ENCODE assay signal across 9 cellular contexts in the genomic region with DNA sequence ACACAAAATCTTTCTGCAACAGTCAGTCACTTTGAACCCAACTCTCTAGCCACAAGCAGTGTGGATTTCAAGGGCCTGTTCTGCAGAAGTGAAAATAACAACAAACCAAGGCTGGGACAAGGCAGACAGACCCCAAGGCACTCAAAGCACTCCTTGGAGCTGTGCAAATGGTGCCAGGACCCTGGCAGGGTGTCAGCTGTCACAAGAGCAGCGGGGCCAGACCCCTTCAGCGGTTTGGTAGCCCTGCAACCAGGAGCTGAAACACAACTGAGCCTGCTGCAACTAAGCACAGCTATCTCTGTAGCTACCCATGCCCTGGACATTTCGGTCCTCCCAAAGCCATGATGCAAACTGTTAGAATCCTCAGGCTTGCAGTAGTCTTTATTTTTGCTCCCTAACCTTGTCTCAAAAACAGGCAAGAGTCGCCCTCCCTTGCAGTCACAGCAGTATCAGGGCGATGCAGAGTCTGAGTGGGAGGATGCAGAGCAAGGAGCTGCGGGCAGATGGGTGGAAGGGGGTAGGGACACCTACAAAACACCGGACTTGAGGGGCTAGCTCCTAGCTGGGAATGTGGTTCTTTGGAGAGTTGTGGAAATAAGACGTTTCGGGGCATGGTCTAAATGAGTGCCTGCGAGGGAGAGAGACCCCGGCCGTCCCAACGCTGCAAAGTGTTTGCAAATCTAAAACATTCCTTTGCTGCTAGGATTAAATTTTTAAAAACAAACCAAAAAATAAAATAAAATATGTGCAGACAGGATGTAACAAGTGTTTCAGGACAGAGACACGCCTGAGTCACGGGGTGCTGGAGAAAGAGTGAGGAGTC. TPM values are rescaled to one million over a fixed set of nuclear protein-coding genes. Genes with fewer than 3 reads are reported as not detected.
A peak's percentile ranks its signal among the peaks of the same experiment; 100 is the strongest.
DNase-seq lines count a peak whose midpoint lies in the region; ATAC-seq and FAIRE-seq lines count a peak whose summit lies in the region.
"Had no signal": no experiment of that assay in that cellular context is flagged by ENCODE, and none has a peak within 500 bp of the region (broad histone marks: within the 10 kb centered on the region; RNA-seq: fewer than 3 reads in every experiment).

No MANE protein-coding gene starts in this region.

- peak overlapping the region; percentile 24 for H3K9ac ChIP-seq in iPS-15b (ENCODE audit: low read depth, low read length)

- H3K27ac ChIP-seq in small intestine (ENCODE audit: low read depth in 1 of 2, low read length in 1 of 2), result peak overlapping the region in 1 of 2 donors; percentile 80
- H3K27ac ChIP-seq: 22Rv1 had no signal

- DNase-seq in DMS 273 (lab: John Stamatoyannopoulos, UW; ENCODE audit: unreplicated experiment), result peak; percentile 33
- DNase-seq in DMS 273 treated with DMSO at 0.1 percent for 48 hours (lab: John Stamatoyannopoulos, UW), result no peak
- DNase-seq in activated naive CD8-positive, alpha-beta T cell treated with anti-CD3 and anti-CD28 coated beads for 36 hours, result no peak
- no peak for DNase-seq in small intestine
- DNase-seq in epidermal melanocyte (ENCODE audit: insufficient read length, low spot score), result no peak
- no peak for DNase-seq in GF-D8 (lab: John Stamatoyannopoulos, UW)

- H3K27me3 ChIP-seq in iPS-15b (ENCODE audit: control insufficient read depth, insufficient read depth, low read length) (peaks cover 12% of the 10 kb centered on the region), small intestine (ENCODE audit: control insufficient read depth in 2 of 2, insufficient read depth in 2 of 2, low read length in 2 of 2) (peaks cover 5 to 9% of the 10 kb centered on the region in 2 donors)

- no peak overlapping the region for H3K27ac Mint-ChIP-seq in activated naive CD8-positive, alpha-beta T cell treated with anti-CD3 and anti-CD28 coated beads for 36 hours

- peaks cover 67% of the 10 kb centered on the region for H3K27me3 Mint-ChIP-seq in activated naive CD8-positive, alpha-beta T cell treated with anti-CD3 and anti-CD28 coated beads for 36 hours

- no peaks in the 10 kb centered on the region for H3K9me3 ChIP-seq in iPS-15b (ENCODE audit: control insufficient read depth, insufficient read depth, low read length)
- no peaks in the 10 kb centered on the region for H3K9me3 ChIP-seq in small intestine (ENCODE audit: control insufficient read depth, low read depth)

- H3K9me3 Mint-ChIP-seq in activated naive CD8-positive, alpha-beta T cell treated with anti-CD3 and anti-CD28 coated beads for 36 hours, result no peaks in the 10 kb centered on the region

- no peaks in the 10 kb centered on the region for H3K36me3 Mint-ChIP-seq in activated naive CD8-positive, alpha-beta T cell treated with anti-CD3 and anti-CD28 coated beads for 36 hours

- H3K4me3 ChIP-seq in iPS-15b (ENCODE audit: low read depth, low read length) (peak overlapping the region; percentile 79), small intestine (ENCODE audit: low read depth in 1 of 2, low read length in 2 of 2) (peak overlapping the region; percentile 31 to 76)

- H3K36me3 ChIP-seq in iPS-15b (ENCODE audit: control insufficient read depth, insufficient read depth, low read length) (no peaks in the 10 kb centered on the region), small intestine (ENCODE audit: control insufficient read depth in 2 of 2, insufficient read depth in 2 of 2, low read length in 2 of 2) (no peaks in the 10 kb centered on the region)

- H3K4me1 ChIP-seq in iPS-15b (ENCODE audit: control insufficient read depth, insufficient read depth, low read length) (peaks cover 44% of the 10 kb centered on the region), small intestine (ENCODE audit: control insufficient read depth in 2 of 2, insufficient read depth in 1 of 2, low read depth in 1 of 2, low read length in 1 of 2) (no peaks in the 10 kb centered on the region)

- 31 to 50% (median 49%) methylated on average over 15 of the region's 15 CpGs for WGBS in small intestine, 3 donors

- FAIRE-seq in small intestine (lab: Jason Lieb, UNC), result no peak

- H3K4me3 Mint-ChIP-seq in activated naive CD8-positive, alpha-beta T cell treated with anti-CD3 and anti-CD28 coated beads for 36 hours, result peak overlapping the region; percentile 40

- no peak for ATAC-seq in HG02678 (IDR thresholded peaks at IDR 0.05; ENCODE audit: unreplicated experiment)

- peaks cover 5% of the 10 kb centered on the region for H3K4me1 Mint-ChIP-seq in activated naive CD8-positive, alpha-beta T cell treated with anti-CD3 and anti-CD28 coated beads for 36 hours

RNA-seq across cellular contexts. Expression of gene NUAK1, which starts 1.1 kb away (rescaled TPM):
- total RNA-seq in activated naive CD8-positive, alpha-beta T cell treated with anti-CD3 and anti-CD28 coated beads for 36 hours, result not detected
- 1 to 10 TPM in 2 of 3 donors, under 1 TPM in 1; 0.67 to 4.8 (median 1.4) TPM for polyA plus RNA-seq in small intestine
